ENCODE assay signal across 26 cellular contexts in genomic region chr22:21064917-21065864, GRCh38. TPM values are rescaled to one million over a fixed set of nuclear protein-coding genes. Genes with fewer than 3 reads are reported as not detected.
"Had no signal": no experiment of that assay in that cellular context is flagged by ENCODE, and none has a peak within 500 bp of the region (broad histone marks: within the 10 kb centered on the region; RNA-seq: fewer than 3 reads in every experiment).

No MANE protein-coding gene starts in this region.

- H3K27ac ChIP-seq: breast epithelium, left lung, prostate gland, stomach had no signal

- H3K36me3 ChIP-seq: breast epithelium, left lung, prostate gland, stomach had no signal

- H3K27me3 ChIP-seq: breast epithelium had no signal

- DNase-seq: activated CD4-positive, alpha-beta T cell treated with anti-CD3 and anti-CD28 coated beads, Interleukin-2, amount 10 ng/mL, durations not matched to agents 7 days and 5 days; activated CD8-positive, alpha-beta T cell treated with anti-CD3 and anti-CD28 coated beads, Interleukin-2, amount 10 ng/mL, durations not matched to agents 7 days and 5 days; activated effector memory CD4-positive, alpha-beta T cell treated with Interleukin-2 at 50 U/mL for 16 hours; activated naive CD4-positive, alpha-beta T cell treated with anti-CD3 and anti-CD28 coated beads, Interleukin-2, amount 10 ng/mL, durations not matched to agents 7 days and 5 days; activated naive CD8-positive, alpha-beta T cell treated with anti-CD3 and anti-CD28 coated beads, Interleukin-2, amount 50 U/mL, for 24 hours; activated T-cell treated with anti-CD3 and anti-CD28 coated beads, Interleukin-2, amount 50 U/mL, for 4 hours; dermis blood vessel endothelial cell; effector memory CD8-positive, alpha-beta T cell; foreskin fibroblast; glutamatergic neuron; hypothalamus; islet precursor cell; left lung; nephron progenitor cell; occipital lobe; right cardiac atrium; stimulated activated CD4-positive, alpha-beta T cell treated with anti-CD3 and anti-CD28 coated beads, Interleukin-4, amount 100 ng/mL, for 1 hour; stomach had no signal

- H3K36me3 Mint-ChIP-seq: activated naive CD4-positive, alpha-beta T cell treated with anti-CD3 and anti-CD28 coated beads, Interleukin-2, amount 10 ng/mL, durations not matched to agents 7 days and 5 days had no signal

- H3K9me3 ChIP-seq: breast epithelium, left lung, prostate gland, stomach had no signal

- H3K4me1 ChIP-seq: breast epithelium, left lung, prostate gland, stomach had no signal

- H3K4me3 Mint-ChIP-seq: activated CD4-positive, alpha-beta T cell treated with anti-CD3 and anti-CD28 coated beads, Interleukin-2, amount 10 ng/mL, durations not matched to agents 7 days and 5 days; activated CD8-positive, alpha-beta T cell treated with anti-CD3 and anti-CD28 coated beads, Interleukin-2, amount 10 ng/mL, durations not matched to agents 7 days and 5 days; activated naive CD4-positive, alpha-beta T cell treated with anti-CD3 and anti-CD28 coated beads, Interleukin-2, amount 10 ng/mL, durations not matched to agents 7 days and 5 days; activated naive CD8-positive, alpha-beta T cell treated with anti-CD3 and anti-CD28 coated beads, Interleukin-2, amount 50 U/mL, for 24 hours; activated T-cell treated with anti-CD3 and anti-CD28 coated beads, Interleukin-2, amount 50 U/mL, for 4 hours; effector memory CD8-positive, alpha-beta T cell; nephron progenitor cell; T-helper 1 cell treated with Interleukin-12 subunit alpha and Interleukin-12 subunit beta and Interleukin-4 antibody, amounts not matched to agents 30 μg/mL and 1 μg/mL, for 36 hours had no signal

- H3K9me3 Mint-ChIP-seq: activated CD4-positive, alpha-beta T cell treated with anti-CD3 and anti-CD28 coated beads, Interleukin-2, amount 10 ng/mL, durations not matched to agents 7 days and 5 days; activated naive CD4-positive, alpha-beta T cell treated with anti-CD3 and anti-CD28 coated beads, Interleukin-2, amount 10 ng/mL, durations not matched to agents 7 days and 5 days; activated naive CD8-positive, alpha-beta T cell treated with anti-CD3 and anti-CD28 coated beads, Interleukin-2, amount 50 U/mL, for 24 hours; activated T-cell treated with anti-CD3 and anti-CD28 coated beads, Interleukin-2, amount 50 U/mL, for 4 hours; effector memory CD8-positive, alpha-beta T cell; T-helper 1 cell treated with Interleukin-12 subunit alpha and Interleukin-12 subunit beta and Interleukin-4 antibody, amounts not matched to agents 30 μg/mL and 1 μg/mL, for 36 hours had no signal

- H3K27ac Mint-ChIP-seq: activated CD4-positive, alpha-beta T cell treated with anti-CD3 and anti-CD28 coated beads, Interleukin-2, amount 10 ng/mL, durations not matched to agents 7 days and 5 days; activated CD8-positive, alpha-beta T cell treated with anti-CD3 and anti-CD28 coated beads, Interleukin-2, amount 10 ng/mL, durations not matched to agents 7 days and 5 days; activated naive CD4-positive, alpha-beta T cell treated with anti-CD3 and anti-CD28 coated beads, Interleukin-2, amount 10 ng/mL, durations not matched to agents 7 days and 5 days; activated naive CD8-positive, alpha-beta T cell treated with anti-CD3 and anti-CD28 coated beads, Interleukin-2, amount 50 U/mL, for 24 hours; nephron progenitor cell; T-helper 1 cell treated with Interleukin-12 subunit alpha and Interleukin-12 subunit beta and Interleukin-4 antibody, amounts not matched to agents 30 μg/mL and 1 μg/mL, for 36 hours had no signal

- ATAC-seq: activated CD4-positive, CD25-positive, alpha-beta regulatory T cell treated with anti-CD3 and anti-CD28 coated beads, Interleukin-2, amount 50 U/mL, for 24 hours; activated CD8-positive, alpha-beta T cell treated with anti-CD3 and anti-CD28 coated beads, Interleukin-2, amount 10 ng/mL, durations not matched to agents 7 days and 5 days; activated naive CD8-positive, alpha-beta T cell treated with anti-CD3 and anti-CD28 coated beads, Interleukin-2, amount 50 U/mL, for 24 hours; activated T-cell treated with anti-CD3 and anti-CD28 coated beads, Interleukin-2, amount 50 U/mL, for 4 hours; effector memory CD8-positive, alpha-beta T cell; left lung; right cardiac atrium had no signal

- H3K4me3 ChIP-seq: breast epithelium, left lung, prostate gland, smooth muscle cell, stomach had no signal

RNA-seq across cellular contexts. Expression of gene LRRC74B, which starts 19.4 kb away (rescaled TPM):
- total RNA-seq: activated CD4-positive, alpha-beta T cell treated with anti-CD3 and anti-CD28 coated beads, Interleukin-2, amount 10 ng/mL, durations not matched to agents 7 days and 5 days; activated CD8-positive, alpha-beta T cell treated with anti-CD3 and anti-CD28 coated beads, Interleukin-2, amount 10 ng/mL, durations not matched to agents 7 days and 5 days; activated T-cell treated with anti-CD3 and anti-CD28 coated beads, Interleukin-2, amount 50 U/mL, for 4 hours; astrocyte; breast epithelium; cerebellum; dermis blood vessel endothelial cell; occipital lobe; right cardiac atrium; smooth muscle cell; stomach; temporal lobe had no signal
- polyA plus RNA-seq: right cardiac atrium, smooth muscle cell, stomach had no signal

RNA-seq across cellular contexts. Expression of gene SLC7A4, which starts 32.8 kb away (rescaled TPM):
- total RNA-seq: dermis blood vessel endothelial cell had no signal

RNA-seq across cellular contexts. Expression of gene P2RX6, which starts 50.2 kb away (rescaled TPM):
- total RNA-seq: occipital lobe had no signal
